ENCODE assay signal across 6 cellular contexts in genomic region chrX:48910926-48911406, GRCh38. TPM values are rescaled to one million over a fixed set of nuclear protein-coding genes. Genes with fewer than 3 reads are reported as not detected.
A peak's percentile ranks its signal among the peaks of the same experiment; 100 is the strongest.
DNase-seq lines count a peak whose midpoint lies in the region; ATAC-seq, FAIRE-seq and TF ChIP-seq lines count a peak whose summit lies in the region.

No MANE protein-coding gene starts in this region.

- dilution Hi-C loops in keratinocyte (cut with MboI; ENCODE audit: extremely low pct_ligation_motif_present, low sequenced_read_pairs), result no loop called here

- DNase-seq in T-helper 17 cell, result no peak
- no peak for DNase-seq in keratinocyte (ENCODE audit: low read depth, low spot score)
- DNase-seq in GM20000 (ENCODE audit: low spot score), result no peak
- DNase-seq in activated CD8-positive, alpha-beta memory T cell treated with anti-CD3 and anti-CD28 coated beads, Interleukin-2, amount 50 U/mL, for 4 hours, result no peak

- no peaks in the 10 kb centered on the region for H3K27me3 ChIP-seq in keratinocyte (ENCODE audit: control insufficient read depth, extremely low read depth, insufficient read depth, low read length)

- H3K9me3 ChIP-seq in T-helper 17 cell (ENCODE audit: control insufficient read depth, low read length, poor library complexity, severe bottlenecking) (no peaks in the 10 kb centered on the region), keratinocyte (ENCODE audit: control insufficient read depth, low read depth, low read length) (peaks cover 3% of the 10 kb centered on the region)

- H3K27ac ChIP-seq in keratinocyte (ENCODE audit: control insufficient read depth, insufficient read depth, low read length), result peak overlapping the region; percentile 89

- no peaks in the 10 kb centered on the region for H3K9me1 ChIP-seq in keratinocyte (ENCODE audit: control insufficient read depth, extremely low read depth, insufficient read depth, low read length)

- H3K9ac ChIP-seq in keratinocyte (ENCODE audit: control insufficient read depth, extremely low read depth, insufficient read depth, low read length), result peak overlapping the region; percentile 87

- H2AFZ ChIP-seq in keratinocyte (ENCODE audit: control insufficient read depth, low read length), result peak overlapping the region; percentile 30

- H3K36me3 Mint-ChIP-seq in T-helper 17 cell (ENCODE audit: low read depth), result peaks cover 2% of the 10 kb centered on the region

- no peaks in the 10 kb centered on the region for H4K20me1 ChIP-seq in keratinocyte (ENCODE audit: control insufficient read depth, extremely low read depth, insufficient read depth, low read length)

- H3K4me1 Mint-ChIP-seq in T-helper 17 cell, result peaks cover 36% of the 10 kb centered on the region

- no peak for FAIRE-seq in keratinocyte (lab: Jason Lieb, UNC)

- H3K4me1 ChIP-seq in keratinocyte (ENCODE audit: control insufficient read depth, extremely low read depth, insufficient read depth, low read length), result peaks cover 7% of the 10 kb centered on the region

- TF ChIP-seq CTCF in keratinocyte (optimal IDR thresholded peaks at IDR 0.05 in 1 of 3, IDR thresholded peaks at IDR 0.05 in 1 of 3, conservative IDR thresholded peaks at IDR 0.05 in 1 of 3; ENCODE audit: extremely low read depth in 1 of 3, insufficient read depth in 2 of 3, low read length in 3 of 3) (no peak), GM20000 (IDR thresholded peaks at IDR 0.05; ENCODE audit: extremely low read depth, missing control alignments) (no peak)

- H3K4me3 ChIP-seq in keratinocyte (ENCODE audit: control insufficient read depth in 2 of 3, extremely low read depth in 1 of 3, insufficient read depth in 2 of 3, low read depth in 1 of 3, low read length in 3 of 3), result peak overlapping the region; percentile 63 to 91 (median 74)

- no peaks in the 10 kb centered on the region for H3K27me3 Mint-ChIP-seq in T-helper 17 cell

- peaks cover 31% of the 10 kb centered on the region for H3K79me2 ChIP-seq in keratinocyte (ENCODE audit: control insufficient read depth, insufficient read depth, low read length)

- H3K4me3 Mint-ChIP-seq in T-helper 17 cell, result peak overlapping the region; percentile 91

- peaks cover 8 to 13% of the 10 kb centered on the region in 2 experiments for H3K36me3 ChIP-seq in keratinocyte (ENCODE audit: control insufficient read depth in 2 of 2, extremely low read depth in 1 of 2, insufficient read depth in 2 of 2, low read length in 2 of 2)

- peak overlapping the region; percentile 67 for H3K4me2 ChIP-seq in keratinocyte (ENCODE audit: control insufficient read depth, extremely low read depth, insufficient read depth, low read depth, low read length)

- H3K27ac Mint-ChIP-seq in T-helper 17 cell, result peak overlapping the region; percentile 97

- ATAC-seq in GM18498 (IDR thresholded peaks at IDR 0.05; ENCODE audit: unreplicated experiment) (peak; percentile 1), T-helper 17 cell (peak; percentile 7), HG02588 (IDR thresholded peaks at IDR 0.05; ENCODE audit: unreplicated experiment) (no peak)

RNA-seq across cellular contexts. Expression of gene SLC35A2, which starts 0.5 kb away (rescaled TPM):
- total RNA-seq in T-helper 17 cell, result 10 to 100 TPM; 34.8 to 50.7 TPM
- polyA plus RNA-seq in keratinocyte, result 39.4 to 64.0 TPM (median 44.2 TPM) in 3 replicates
- polyA plus RNA-seq in keratinocyte (2011; ENCODE audit: low read depth), result 4.5 TPM
- 37.6 and 42.3 TPM in 2 replicates for polyA plus RNA-seq in keratinocyte (2011; cell fraction: cytosol; rRNA removed)
- 128 and 133 TPM in 2 replicates for polyA plus RNA-seq in keratinocyte (2011; cell fraction: nucleus; rRNA removed)
- polyA plus RNA-seq in keratinocyte (2012; ENCODE audit: low replicate concordance), result 34.0 and 42.3 TPM in 2 replicates
- 76.4 to 124 TPM (median 76.5 TPM) in 3 replicates for polyA minus RNA-seq in keratinocyte
- 51.8 TPM for polyA minus RNA-seq in keratinocyte (2011; cell fraction: cytosol; rRNA and poly(A)+ RNA removed)
- 57.0 and 75.4 TPM in 2 replicates for polyA minus RNA-seq in keratinocyte (2011; cell fraction: nucleus; rRNA and poly(A)+ RNA removed)

RNA-seq across cellular contexts. Expression of gene PIM2, which starts 7.9 kb away (rescaled TPM):
- 100 to 1,000 TPM; 301 to 481 TPM for total RNA-seq in T-helper 17 cell
- polyA plus RNA-seq in keratinocyte, result 8.3 to 11.6 TPM (median 9.9 TPM) in 3 replicates
- 0.75 TPM for polyA plus RNA-seq in keratinocyte (2011; ENCODE audit: low read depth)
- 7.6 and 9.4 TPM in 2 replicates for polyA plus RNA-seq in keratinocyte (2011; cell fraction: cytosol; rRNA removed)
- 14.0 and 14.1 TPM in 2 replicates for polyA plus RNA-seq in keratinocyte (2011; cell fraction: nucleus; rRNA removed)
- 6.8 and 8.0 TPM in 2 replicates for polyA plus RNA-seq in keratinocyte (2012; ENCODE audit: low replicate concordance)
- 9.1 to 10.9 TPM (median 10.1 TPM) in 3 replicates for polyA minus RNA-seq in keratinocyte
- polyA minus RNA-seq in keratinocyte (2011; cell fraction: cytosol; rRNA and poly(A)+ RNA removed), result 6.7 TPM
- 7.3 and 8.9 TPM in 2 replicates for polyA minus RNA-seq in keratinocyte (2011; cell fraction: nucleus; rRNA and poly(A)+ RNA removed)

RNA-seq across cellular contexts. Expression of gene PQBP1, which starts 13.2 kb away (rescaled TPM):
- total RNA-seq in T-helper 17 cell, result 10 to 100 TPM; 66.7 to 68.8 TPM
- 62.9 to 85.2 TPM (median 79.0 TPM) in 3 replicates for polyA plus RNA-seq in keratinocyte
- 63.2 TPM for polyA plus RNA-seq in keratinocyte (2011; ENCODE audit: low read depth)
- polyA plus RNA-seq in keratinocyte (2011; cell fraction: cytosol; rRNA removed), result 49.9 and 88.3 TPM in 2 replicates
- 129 and 130 TPM in 2 replicates for polyA plus RNA-seq in keratinocyte (2011; cell fraction: nucleus; rRNA removed)
- 58.8 and 102 TPM in 2 replicates for polyA plus RNA-seq in keratinocyte (2012; ENCODE audit: low replicate concordance)
- polyA minus RNA-seq in keratinocyte, result 29.3 to 96.5 TPM (median 52.0 TPM) in 3 replicates
- polyA minus RNA-seq in keratinocyte (2011; cell fraction: cytosol; rRNA and poly(A)+ RNA removed), result 34.1 TPM
- polyA minus RNA-seq in keratinocyte (2011; cell fraction: nucleus; rRNA and poly(A)+ RNA removed), result 22.9 and 30.3 TPM in 2 replicates

RNA-seq across cellular contexts. Expression of gene TIMM17B, which starts 13.4 kb away (rescaled TPM):
- total RNA-seq in T-helper 17 cell, result 10 to 100 TPM; 33.6 to 41.9 TPM
- polyA plus RNA-seq in keratinocyte, result 34.3 to 52.9 TPM (median 35.5 TPM) in 3 replicates
- polyA plus RNA-seq in keratinocyte (2011; ENCODE audit: low read depth), result 3.8 TPM
- polyA plus RNA-seq in keratinocyte (2011; cell fraction: cytosol; rRNA removed), result 26.5 and 50.2 TPM in 2 replicates
- 20.2 and 22.2 TPM in 2 replicates for polyA plus RNA-seq in keratinocyte (2011; cell fraction: nucleus; rRNA removed)
- 47.8 and 49.1 TPM in 2 replicates for polyA plus RNA-seq in keratinocyte (2012; ENCODE audit: low replicate concordance)
- 18.3 to 32.8 TPM (median 23.8 TPM) in 3 replicates for polyA minus RNA-seq in keratinocyte
- 39.7 TPM for polyA minus RNA-seq in keratinocyte (2011; cell fraction: cytosol; rRNA and poly(A)+ RNA removed)
- 7.8 and 10.1 TPM in 2 replicates for polyA minus RNA-seq in keratinocyte (2011; cell fraction: nucleus; rRNA and poly(A)+ RNA removed)

RNA-seq across cellular contexts. Expression of gene OTUD5, which starts 46.4 kb away (rescaled TPM):
- 10 to 100 TPM; 91.0 to 91.6 TPM for total RNA-seq in T-helper 17 cell
- 39.5 to 42.6 TPM (median 40.3 TPM) in 3 replicates for polyA plus RNA-seq in keratinocyte
- polyA plus RNA-seq in keratinocyte (2011; ENCODE audit: low read depth), result 53.6 TPM
- polyA plus RNA-seq in keratinocyte (2011; cell fraction: cytosol; rRNA removed), result 36.0 and 36.5 TPM in 2 replicates
- polyA plus RNA-seq in keratinocyte (2011; cell fraction: nucleus; rRNA removed), result 64.4 and 68.6 TPM in 2 replicates
- polyA plus RNA-seq in keratinocyte (2012; ENCODE audit: low replicate concordance), result 32.9 and 39.8 TPM in 2 replicates
- polyA minus RNA-seq in keratinocyte, result 52.1 to 86.8 TPM (median 63.2 TPM) in 3 replicates
- polyA minus RNA-seq in keratinocyte (2011; cell fraction: cytosol; rRNA and poly(A)+ RNA removed), result 51.0 TPM
- 21.1 and 37.7 TPM in 2 replicates for polyA minus RNA-seq in keratinocyte (2011; cell fraction: nucleus; rRNA and poly(A)+ RNA removed)
